16 cellular contexts compared by ENCODE assay signal in the genomic region with DNA sequence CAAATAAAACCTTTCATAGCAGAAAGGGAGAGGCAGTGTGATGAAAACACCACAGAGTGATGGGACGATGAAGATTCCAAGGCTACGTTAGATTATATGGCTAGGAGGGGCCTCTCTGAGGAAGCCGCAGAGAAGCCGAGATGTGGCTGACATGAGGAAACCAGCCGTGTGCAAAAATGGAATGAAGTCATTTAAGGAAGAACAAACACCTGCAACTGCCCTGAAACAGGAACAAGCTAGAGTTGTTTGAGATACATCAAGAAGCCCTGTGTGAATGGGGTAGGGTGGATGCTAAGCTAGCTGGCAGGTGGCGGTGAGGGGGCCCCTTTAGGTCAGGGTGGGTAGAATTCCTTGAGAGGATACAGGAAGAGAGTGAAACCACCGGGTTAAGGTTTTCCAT.
A peak's percentile ranks its signal among the peaks of the same experiment; 100 is the strongest.
DNase-seq lines count a peak whose midpoint lies in the region; ATAC-seq and TF ChIP-seq lines count a peak whose summit lies in the region.
"Had no signal": no experiment of that assay in that cellular context is flagged by ENCODE, and none has a peak within 500 bp of the region (broad histone marks: within the 10 kb centered on the region; RNA-seq: fewer than 3 reads in every experiment).

No MANE protein-coding gene starts in this region.

- H3K79me2 ChIP-seq in Karpas-422 (ENCODE audit: low read length) = no peaks in the 10 kb centered on the region

- H3K27me3 ChIP-seq in Karpas-422 (ENCODE audit: low read length) = no peaks in the 10 kb centered on the region
- H3K27me3 ChIP-seq in upper lobe of right lung = no peaks in the 10 kb centered on the region
- H3K27me3 ChIP-seq in BE2C = no peaks in the 10 kb centered on the region
- H3K27me3 ChIP-seq: heart left ventricle had no signal

- H3K9me3 ChIP-seq in Karpas-422 (ENCODE audit: low read length) (no peaks in the 10 kb centered on the region), upper lobe of right lung (no peaks in the 10 kb centered on the region), BE2C (no peaks in the 10 kb centered on the region)
- H3K9me3 ChIP-seq: heart left ventricle had no signal

- H3K36me3 Mint-ChIP-seq in activated naive CD8-positive, alpha-beta T cell treated with anti-CD3 and anti-CD28 coated beads, Interleukin-2, amount 10 ng/mL, durations not matched to agents 7 days and 5 days = no peaks in the 10 kb centered on the region
- H3K36me3 Mint-ChIP-seq in activated naive CD8-positive, alpha-beta T cell treated with anti-CD3 and anti-CD28 coated beads, Interleukin-2, amount 50 U/mL, for 24 hours (ENCODE audit: low read depth) = no peaks in the 10 kb centered on the region
- no peaks in the 10 kb centered on the region for H3K36me3 Mint-ChIP-seq in activated CD8-positive, alpha-beta T cell treated with anti-CD3 and anti-CD28 coated beads, Interleukin-2, amount 10 ng/mL, durations not matched to agents 7 days and 5 days (ENCODE audit: low read depth)

- H3K4me1 ChIP-seq in Karpas-422 (ENCODE audit: low read length) (peaks cover 3% of the 10 kb centered on the region; the same call in 1 of the 2 replicates), upper lobe of right lung (no peaks in the 10 kb centered on the region), BE2C (no peaks in the 10 kb centered on the region)
- H3K4me1 ChIP-seq: heart left ventricle had no signal

- H4K20me1 ChIP-seq in Karpas-422 (ENCODE audit: insufficient read depth, low read depth, low read length) = no peaks in the 10 kb centered on the region

- peak; percentile 55 for ATAC-seq in activated naive CD8-positive, alpha-beta T cell treated with anti-CD3 and anti-CD28 coated beads, Interleukin-2, amount 10 ng/mL, durations not matched to agents 7 days and 5 days (ENCODE audit: low read depth)
- no peak for ATAC-seq in activated naive CD8-positive, alpha-beta T cell treated with anti-CD3 and anti-CD28 coated beads, Interleukin-2, amount 50 U/mL, for 24 hours
- ATAC-seq in activated CD8-positive, alpha-beta T cell treated with anti-CD3 and anti-CD28 coated beads, Interleukin-2, amount 10 ng/mL, durations not matched to agents 7 days and 5 days = peak; percentile 36
- peak; percentile 50 for ATAC-seq in upper lobe of right lung
- no peak for ATAC-seq in GM19452 (IDR thresholded peaks at IDR 0.05; ENCODE audit: unreplicated experiment)
- ATAC-seq: activated T-helper 17 cell treated with anti-CD3 and anti-CD28 coated beads, Interleukin-2, amount 50 U/mL, for 72 hours had no signal

- H3K36me3 ChIP-seq in Karpas-422 (ENCODE audit: insufficient read depth, low read length) (no peaks in the 10 kb centered on the region), upper lobe of right lung (no peaks in the 10 kb centered on the region), BE2C (no peaks in the 10 kb centered on the region)
- H3K36me3 ChIP-seq: heart left ventricle had no signal

- peak overlapping the region; percentile 31 for H3K27ac Mint-ChIP-seq in activated naive CD8-positive, alpha-beta T cell treated with anti-CD3 and anti-CD28 coated beads, Interleukin-2, amount 10 ng/mL, durations not matched to agents 7 days and 5 days
- no peak overlapping the region for H3K27ac Mint-ChIP-seq in activated naive CD8-positive, alpha-beta T cell treated with anti-CD3 and anti-CD28 coated beads, Interleukin-2, amount 50 U/mL, for 24 hours
- H3K27ac Mint-ChIP-seq in activated CD8-positive, alpha-beta T cell treated with anti-CD3 and anti-CD28 coated beads, Interleukin-2, amount 10 ng/mL, durations not matched to agents 7 days and 5 days = peak overlapping the region; percentile 44
- H3K27ac Mint-ChIP-seq: activated T-helper 17 cell treated with anti-CD3 and anti-CD28 coated beads, Interleukin-2, amount 50 U/mL, for 72 hours had no signal

- POLR2A ChIA-PET in activated naive CD8-positive, alpha-beta T cell treated with anti-CD3 and anti-CD28 coated beads, Interleukin-2, amount 10 ng/mL, durations not matched to agents 7 days and 5 days (lab: Charles Lee) = no interaction called here
- POLR2A ChIA-PET in activated CD8-positive, alpha-beta T cell treated with anti-CD3 and anti-CD28 coated beads, Interleukin-2, amount 10 ng/mL, durations not matched to agents 7 days and 5 days (lab: Charles Lee) = interaction anchor here (0.9 kb wide), 1 partner anchor 126 kb away, joined by 3 read pairs; no protein-coding TSS in a partner anchor

- H2AFZ ChIP-seq in Karpas-422 (ENCODE audit: low read length) = no peak overlapping the region

- intact Hi-C loops in upper lobe of right lung (cut with DNase I) = no loop called here

- TF ChIP-seq CTCF in upper lobe of right lung (IDR thresholded peaks at IDR 0.05) (no peak), BE2C (IDR thresholded peaks at IDR 0.05; ENCODE audit: low read depth, low read length) (no peak)

- H3K4me1 Mint-ChIP-seq in activated naive CD8-positive, alpha-beta T cell treated with anti-CD3 and anti-CD28 coated beads, Interleukin-2, amount 10 ng/mL, durations not matched to agents 7 days and 5 days = peaks cover 21% of the 10 kb centered on the region
- H3K4me1 Mint-ChIP-seq in activated naive CD8-positive, alpha-beta T cell treated with anti-CD3 and anti-CD28 coated beads, Interleukin-2, amount 50 U/mL, for 24 hours = peaks cover 18% of the 10 kb centered on the region
- H3K4me1 Mint-ChIP-seq in activated CD8-positive, alpha-beta T cell treated with anti-CD3 and anti-CD28 coated beads, Interleukin-2, amount 10 ng/mL, durations not matched to agents 7 days and 5 days (ENCODE audit: low read depth) = peaks cover 27% of the 10 kb centered on the region

- CTCF ChIA-PET in activated CD8-positive, alpha-beta T cell treated with anti-CD3 and anti-CD28 coated beads, Interleukin-2, amount 10 ng/mL, durations not matched to agents 7 days and 5 days (lab: Charles Lee) = no interaction called here

- H3K9ac ChIP-seq in Karpas-422 (ENCODE audit: low read length) = no peak overlapping the region

- peak overlapping the region; percentile 41 for H3K4me3 Mint-ChIP-seq in activated naive CD8-positive, alpha-beta T cell treated with anti-CD3 and anti-CD28 coated beads, Interleukin-2, amount 10 ng/mL, durations not matched to agents 7 days and 5 days
- no peak overlapping the region for H3K4me3 Mint-ChIP-seq in activated naive CD8-positive, alpha-beta T cell treated with anti-CD3 and anti-CD28 coated beads, Interleukin-2, amount 50 U/mL, for 24 hours
- no peak overlapping the region for H3K4me3 Mint-ChIP-seq in activated CD8-positive, alpha-beta T cell treated with anti-CD3 and anti-CD28 coated beads, Interleukin-2, amount 10 ng/mL, durations not matched to agents 7 days and 5 days
- H3K4me3 Mint-ChIP-seq: activated T-helper 17 cell treated with anti-CD3 and anti-CD28 coated beads, Interleukin-2, amount 50 U/mL, for 72 hours had no signal

- H3K4me3 ChIP-seq in Karpas-422 (ENCODE audit: low read length) (no peak overlapping the region), upper lobe of right lung (no peak overlapping the region), BE2C (ENCODE audit: low read depth, low read length) (no peak overlapping the region)
- H3K4me3 ChIP-seq: heart left ventricle, smooth muscle cell had no signal

- H3K9me3 Mint-ChIP-seq in activated naive CD8-positive, alpha-beta T cell treated with anti-CD3 and anti-CD28 coated beads, Interleukin-2, amount 10 ng/mL, durations not matched to agents 7 days and 5 days = peaks cover 2% of the 10 kb centered on the region
- H3K9me3 Mint-ChIP-seq in activated naive CD8-positive, alpha-beta T cell treated with anti-CD3 and anti-CD28 coated beads, Interleukin-2, amount 50 U/mL, for 24 hours = no peaks in the 10 kb centered on the region
- no peaks in the 10 kb centered on the region for H3K9me3 Mint-ChIP-seq in activated CD8-positive, alpha-beta T cell treated with anti-CD3 and anti-CD28 coated beads, Interleukin-2, amount 10 ng/mL, durations not matched to agents 7 days and 5 days (ENCODE audit: insufficient read depth)
- H3K9me3 Mint-ChIP-seq: activated T-helper 17 cell treated with anti-CD3 and anti-CD28 coated beads, Interleukin-2, amount 50 U/mL, for 72 hours had no signal

- DNase-seq in activated naive CD8-positive, alpha-beta T cell treated with anti-CD3 and anti-CD28 coated beads, Interleukin-2, amount 10 ng/mL, durations not matched to agents 7 days and 5 days = no peak
- DNase-seq in activated naive CD8-positive, alpha-beta T cell treated with anti-CD3 and anti-CD28 coated beads, Interleukin-2, amount 50 U/mL, for 24 hours = no peak
- peak; percentile 51 for DNase-seq in Karpas-422
- DNase-seq in activated CD8-positive, alpha-beta T cell treated with anti-CD3 and anti-CD28 coated beads, Interleukin-2, amount 10 ng/mL, durations not matched to agents 7 days and 5 days = no peak
- DNase-seq in upper lobe of right lung = no peak
- DNase-seq in middle frontal gyrus (ENCODE audit: extremely low spot score, low spot score) = no peak
- DNase-seq in BE2C = no peak
- DNase-seq: activated CD4-positive, alpha-beta T cell treated with anti-CD3 and anti-CD28 coated beads, Interleukin-2, amount 50 U/mL, for 4 hours; cortex of kidney; heart left ventricle; NCI-H1417 treated with DMSO at 0.1 percent for 48 hours; NCI-H510A treated with DMSO at 0.1 percent for 48 hours; T-helper 2 cell had no signal

- H3K4me2 ChIP-seq in Karpas-422 (ENCODE audit: low read depth, low read length, poor library complexity, severe bottlenecking) = no peak overlapping the region
- H3K4me2 ChIP-seq: smooth muscle cell had no signal

- no peaks in the 10 kb centered on the region for H3K9me2 ChIP-seq in Karpas-422 (replicated peaks; ENCODE audit: insufficient read depth, low read length)

- peaks cover 26% of the 10 kb centered on the region for H3K27me3 Mint-ChIP-seq in activated naive CD8-positive, alpha-beta T cell treated with anti-CD3 and anti-CD28 coated beads, Interleukin-2, amount 10 ng/mL, durations not matched to agents 7 days and 5 days
- peaks cover 15% of the 10 kb centered on the region for H3K27me3 Mint-ChIP-seq in activated naive CD8-positive, alpha-beta T cell treated with anti-CD3 and anti-CD28 coated beads, Interleukin-2, amount 50 U/mL, for 24 hours
- peaks cover 27% of the 10 kb centered on the region for H3K27me3 Mint-ChIP-seq in activated CD8-positive, alpha-beta T cell treated with anti-CD3 and anti-CD28 coated beads, Interleukin-2, amount 10 ng/mL, durations not matched to agents 7 days and 5 days (ENCODE audit: low read depth)

- H3K27ac ChIP-seq in Karpas-422 (ENCODE audit: low read length) (no peak overlapping the region), upper lobe of right lung (no peak overlapping the region)
- H3K27ac ChIP-seq: heart left ventricle had no signal

Comparison
In these comparisons a context has a peak if more than half of its experiments do, and no peak if none do; other contexts are left out.
1. ATAC-seq: peak in activated naive CD8-positive, alpha-beta T cell treated with anti-CD3 and anti-CD28 coated beads, Interleukin-2, amount 10 ng/mL, durations not matched to agents 7 days and 5 days (single experiment), activated CD8-positive, alpha-beta T cell treated with anti-CD3 and anti-CD28 coated beads, Interleukin-2, amount 10 ng/mL, durations not matched to agents 7 days and 5 days (single experiment) and upper lobe of right lung (single experiment); none in activated naive CD8-positive, alpha-beta T cell treated with anti-CD3 and anti-CD28 coated beads, Interleukin-2, amount 50 U/mL, for 24 hours (single experiment) and GM19452 (single experiment).